In genomic region chr9:94623253-94623652, GRCh38 we compare ENCODE assay signal across 8 cellular contexts. TPM values are rescaled to one million over a fixed set of nuclear protein-coding genes. Genes with fewer than 3 reads are reported as not detected.
A peak's percentile ranks its signal among the peaks of the same experiment; 100 is the strongest.
DNase-seq lines count a peak whose midpoint lies in the region; ATAC-seq and TF ChIP-seq lines count a peak whose summit lies in the region.

No MANE protein-coding gene starts in this region.

- H3K36me3 ChIP-seq in cardiac muscle cell: no peaks in the 10 kb centered on the region

- ATAC-seq in GM21526 (IDR thresholded peaks at IDR 0.05; ENCODE audit: low FRiP score, unreplicated experiment) (no peak), GM18870 (IDR thresholded peaks at IDR 0.05; ENCODE audit: unreplicated experiment) (no peak)
- no peak for ATAC-seq in activated CD4-positive, CD25-positive, alpha-beta regulatory T cell treated with anti-CD3 and anti-CD28 coated beads, Interleukin-2, amount 50 U/mL, for 24 hours

- peak overlapping the region; percentile 76 for H3K27ac Mint-ChIP-seq in dendritic cell treated with granulocyte-macrophage colony-stimulating factor and Interleukin-4, amounts not matched to agents 40 ng/mL and 50 ng/mL, for 4 days

- no peaks in the 10 kb centered on the region for H3K9me3 Mint-ChIP-seq in dendritic cell treated with granulocyte-macrophage colony-stimulating factor and Interleukin-4, amounts not matched to agents 40 ng/mL and 50 ng/mL, for 4 days

- H3K4me3 Mint-ChIP-seq in dendritic cell treated with granulocyte-macrophage colony-stimulating factor and Interleukin-4, amounts not matched to agents 40 ng/mL and 50 ng/mL, for 4 days: no peak overlapping the region

- H3K27ac ChIP-seq in cardiac muscle cell: no peak overlapping the region

- H3K4me1 ChIP-seq in cardiac muscle cell (ENCODE audit: low read depth): peaks cover 5% of the 10 kb centered on the region

- intact Hi-C loops in cardiac septum (cut with DNase I): no loop called here
- intact Hi-C loops in dendritic cell treated with granulocyte-macrophage colony-stimulating factor and Interleukin-4, amounts not matched to agents 40 ng/mL and 50 ng/mL, for 4 days (cut with micrococcal nuclease): no loop called here

- H3K36me3 Mint-ChIP-seq in dendritic cell treated with granulocyte-macrophage colony-stimulating factor and Interleukin-4, amounts not matched to agents 40 ng/mL and 50 ng/mL, for 4 days (ENCODE audit: low read depth): peaks cover 74% of the 10 kb centered on the region

- H3K4me3 ChIP-seq in cardiac muscle cell: no peak overlapping the region

- no peaks in the 10 kb centered on the region for H3K27me3 Mint-ChIP-seq in dendritic cell treated with granulocyte-macrophage colony-stimulating factor and Interleukin-4, amounts not matched to agents 40 ng/mL and 50 ng/mL, for 4 days

- H3K4me1 Mint-ChIP-seq in dendritic cell treated with granulocyte-macrophage colony-stimulating factor and Interleukin-4, amounts not matched to agents 40 ng/mL and 50 ng/mL, for 4 days (ENCODE audit: low read depth): peaks cover 44% of the 10 kb centered on the region

- TF ChIP-seq CTCF in cardiac muscle cell (IDR thresholded peaks at IDR 0.05; ENCODE audit: low read depth, low read length): peak; percentile 46

- DNase-seq in cardiac muscle cell (ENCODE audit: low read depth in 1 of 2, low spot score in 1 of 2): peak; percentile 52 to 79
- no peak for DNase-seq in cardiac septum (ENCODE audit: low spot score)
- DNase-seq in NOMO-1 treated with DMSO at 0.1 percent for 48 hours (lab: John Stamatoyannopoulos, UW; ENCODE audit: unreplicated experiment): peak; percentile 31
- peak; percentile 15 for DNase-seq in stimulated activated CD4-positive, alpha-beta T cell treated with anti-CD3 and anti-CD28 coated beads, Interleukin-4, amount 100 ng/mL, for 24 hours

- no peaks in the 10 kb centered on the region for H3K9me3 ChIP-seq in cardiac muscle cell (ENCODE audit: low read depth)

- no peaks in the 10 kb centered on the region for H3K27me3 ChIP-seq in cardiac muscle cell

RNA-seq across cellular contexts. Expression of gene FBP1, which starts 16.1 kb away (rescaled TPM):
- total RNA-seq in cardiac muscle cell: 0.46 and 2.9 TPM in 2 replicates
- 1.3 and 3.1 TPM in 2 replicates for polyA plus RNA-seq in cardiac muscle cell
- total RNA-seq in cardiac septum: 0.92 TPM

RNA-seq across cellular contexts. Expression of gene FBP2, which starts 29.6 kb away (rescaled TPM):
- total RNA-seq in cardiac muscle cell: not detected in 2 replicates
- 0.32 TPM in 2 replicates for polyA plus RNA-seq in cardiac muscle cell
- total RNA-seq in cardiac septum: not detected
